Comparison of ENCODE assay signal across 9 cellular contexts in the genomic region with DNA sequence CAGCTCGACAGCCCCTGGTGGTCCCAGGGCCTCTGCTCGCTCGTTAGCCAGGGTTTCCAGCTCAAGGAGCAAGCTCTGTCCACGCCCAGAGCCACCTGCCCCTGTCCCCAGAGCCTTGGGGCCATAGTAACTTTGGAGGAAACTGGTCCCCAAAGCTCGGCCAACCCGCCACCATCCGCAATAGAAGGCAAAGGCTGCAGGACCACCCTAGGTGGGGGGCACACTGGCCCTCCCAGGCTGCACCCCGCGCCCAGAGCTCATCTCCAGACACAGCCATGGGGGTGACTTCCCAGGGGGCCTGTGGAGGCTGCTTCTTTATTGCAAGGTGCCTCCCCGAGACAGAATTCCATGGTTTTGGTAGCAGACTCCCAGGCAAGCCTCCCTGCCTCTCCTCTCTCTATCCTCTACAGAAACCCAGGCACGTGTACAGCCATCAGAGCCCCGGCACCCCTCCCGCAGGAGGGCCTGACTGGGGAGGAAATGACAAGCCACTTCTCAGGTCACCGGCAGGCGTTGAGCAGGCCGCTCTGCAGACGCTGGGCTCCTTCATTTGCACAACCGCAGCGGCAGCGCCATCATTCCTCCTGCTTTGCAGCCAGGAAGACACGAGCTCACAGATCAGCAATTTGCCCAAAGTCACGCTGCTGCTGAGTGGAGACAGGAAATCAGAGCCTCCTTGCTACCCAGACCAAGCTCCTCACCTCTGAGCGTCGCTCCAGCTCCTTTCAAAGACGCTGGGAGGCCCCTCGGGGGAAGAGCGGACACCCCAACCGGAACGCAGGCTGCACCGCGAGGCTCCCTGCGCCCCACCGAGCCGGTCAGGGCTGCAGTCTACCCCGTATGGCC.
DNase-seq lines count a peak whose midpoint lies in the region; ATAC-seq and TF ChIP-seq lines count a peak whose summit lies in the region.
"Had no signal": no experiment of that assay in that cellular context is flagged by ENCODE, and none has a peak within 500 bp of the region (broad histone marks: within the 10 kb centered on the region; RNA-seq: fewer than 3 reads in every experiment).

No MANE protein-coding gene starts in this region.

- no peaks in the 10 kb centered on the region for H3K9me3 Mint-ChIP-seq in activated naive CD8-positive, alpha-beta T cell (ENCODE audit: low read depth)

- H3K18ac ChIP-seq in mesendoderm (ENCODE audit: low read length), result no peak overlapping the region

- no peaks in the 10 kb centered on the region for H3K36me3 ChIP-seq in mesendoderm (ENCODE audit: control insufficient read depth, insufficient read depth, low read length)

- peak overlapping the region; percentile 64 for H3K4me3 Mint-ChIP-seq in activated naive CD8-positive, alpha-beta T cell

- H3K36me3 Mint-ChIP-seq in activated naive CD8-positive, alpha-beta T cell, result no peaks in the 10 kb centered on the region

- H3K27ac ChIP-seq in HL-60 (replicated peaks), result peak overlapping the region; percentile 65
- H3K27ac ChIP-seq in mesendoderm (ENCODE audit: low read depth, low read length), result no peak overlapping the region
- H3K27ac ChIP-seq: SK-N-MC had no signal

- H3K23ac ChIP-seq in mesendoderm (ENCODE audit: low read length), result no peak overlapping the region

- H3K27me3 ChIP-seq in HL-60 (ENCODE audit: insufficient read depth, poor library complexity, severe bottlenecking) (no peaks in the 10 kb centered on the region), mesendoderm (ENCODE audit: insufficient read depth, low read length, poor library complexity) (no peaks in the 10 kb centered on the region)

- no peak overlapping the region for H3K4me2 ChIP-seq in mesendoderm (ENCODE audit: low read length)

- H3K27me3 Mint-ChIP-seq in activated naive CD8-positive, alpha-beta T cell, result no peaks in the 10 kb centered on the region

- no peak overlapping the region for H3K56ac ChIP-seq in mesendoderm (ENCODE audit: low read length)

- H2AK5ac ChIP-seq in mesendoderm (ENCODE audit: low read length), result no peak overlapping the region

- H3K4ac ChIP-seq in mesendoderm (ENCODE audit: low read depth, low read length), result no peak overlapping the region

- H2BK15ac ChIP-seq in mesendoderm (replicated peaks; ENCODE audit: low read depth), result no peak overlapping the region

- ATAC-seq in HG02870 (IDR thresholded peaks at IDR 0.05; ENCODE audit: unreplicated experiment), result no peak
- ATAC-seq in HG03469 (IDR thresholded peaks at IDR 0.05; ENCODE audit: unreplicated experiment), result no peak
- no peak for ATAC-seq in HG02759 (IDR thresholded peaks at IDR 0.05; ENCODE audit: unreplicated experiment)

- H3K4me1 ChIP-seq in mesendoderm (ENCODE audit: control insufficient read depth, low read depth, low read length), result no peaks in the 10 kb centered on the region

- no peak overlapping the region for H3K27ac Mint-ChIP-seq in activated naive CD8-positive, alpha-beta T cell

- H4K5ac ChIP-seq in mesendoderm (ENCODE audit: low read length), result no peak overlapping the region

- H3K79me2 ChIP-seq in mesendoderm (ENCODE audit: control insufficient read depth, insufficient read depth, low read length), result no peaks in the 10 kb centered on the region

- no peak for TF ChIP-seq CTCF in HL-60 (IDR thresholded peaks at IDR 0.05; ENCODE audit: insufficient read depth, low read length)

- no peak overlapping the region for H4K8ac ChIP-seq in mesendoderm (ENCODE audit: low read depth, low read length)

- H2BK120ac ChIP-seq in mesendoderm (ENCODE audit: low read depth, low read length), result no peak overlapping the region

- DNase-seq in Ammon's horn (ENCODE audit: low spot score) (peak; percentile 81), HL-60 (ENCODE audit: low read depth in 1 of 2, low spot score in 1 of 2) (peak; percentile 10 to 87), mesendoderm (peak; percentile 69), Kasumi-1 (lab: John Stamatoyannopoulos, UW) (no peak)

- no CpG with 5 or more reads among the region's 35 CpGs for WGBS in mesendoderm (ENCODE audit: extremely low coverage, insufficient coverage, low lambda C conversion rate)

- peaks cover 12% of the 10 kb centered on the region for H3K4me1 Mint-ChIP-seq in activated naive CD8-positive, alpha-beta T cell (ENCODE audit: low read depth)

- H3K9ac ChIP-seq in mesendoderm (ENCODE audit: low read length), result no peak overlapping the region

- H3K4me3 ChIP-seq in HL-60 (replicated peaks; ENCODE audit: insufficient read depth, low read length) (no peak overlapping the region), mesendoderm (ENCODE audit: low read length) (no peak overlapping the region)
- H3K4me3 ChIP-seq: SK-N-MC had no signal

- H3K79me1 ChIP-seq in mesendoderm (ENCODE audit: low read length), result no peaks in the 10 kb centered on the region

- no peak overlapping the region for H2BK5ac ChIP-seq in mesendoderm (ENCODE audit: low read length)

Comparison
In these comparisons a context has a peak if more than half of its experiments do, and no peak if none do; other contexts are left out.
1. DNase-seq: peak in Ammon's horn (single experiment), HL-60 (2 of 2) and mesendoderm (single experiment); none in Kasumi-1 (0 of 2).